In genomic region chr3:72855001-72855400, GRCh38 we compare ENCODE assay signal across 30 cellular contexts. TPM values are rescaled to one million over a fixed set of nuclear protein-coding genes. Genes with fewer than 3 reads are reported as not detected.
"Had no signal": no experiment of that assay in that cellular context is flagged by ENCODE, and none has a peak within 500 bp of the region (broad histone marks: within the 10 kb centered on the region; RNA-seq: fewer than 3 reads in every experiment).

No MANE protein-coding gene starts in this region.

- H3K27me3 ChIP-seq: adrenal gland, ascending aorta, breast epithelium, colonic mucosa, gastrocnemius medialis, heart left ventricle had no signal

- H3K4me3 Mint-ChIP-seq: activated CD4-positive, alpha-beta T cell treated with anti-CD3 and anti-CD28 coated beads, Interleukin-2, amount 10 ng/mL, durations not matched to agents 7 days and 5 days; activated CD8-positive, alpha-beta T cell treated with anti-CD3 and anti-CD28 coated beads for 36 hours; activated naive CD8-positive, alpha-beta T cell; activated T-cell treated with anti-CD3 and anti-CD28 coated beads, Interleukin-2, amount 50 U/mL, for 4 hours; activated T-helper 17 cell treated with anti-CD3 and anti-CD28 coated beads, Interleukin-2, amount 50 U/mL, for 72 hours; brain; WTC11 had no signal

- H3K27ac ChIP-seq: adrenal gland, ascending aorta, breast epithelium, cardiac muscle cell, colonic mucosa, epithelial cell of prostate, foreskin keratinocyte, gastrocnemius medialis, heart left ventricle had no signal

- H3K27ac Mint-ChIP-seq: activated CD4-positive, alpha-beta T cell treated with anti-CD3 and anti-CD28 coated beads, Interleukin-2, amount 10 ng/mL, durations not matched to agents 7 days and 5 days; activated CD8-positive, alpha-beta T cell treated with anti-CD3 and anti-CD28 coated beads for 36 hours; activated naive CD8-positive, alpha-beta T cell; activated T-helper 17 cell treated with anti-CD3 and anti-CD28 coated beads, Interleukin-2, amount 50 U/mL, for 72 hours; brain; WTC11 had no signal

- H3K9me3 Mint-ChIP-seq: activated CD4-positive, alpha-beta T cell treated with anti-CD3 and anti-CD28 coated beads, Interleukin-2, amount 10 ng/mL, durations not matched to agents 7 days and 5 days; activated CD8-positive, alpha-beta T cell treated with anti-CD3 and anti-CD28 coated beads for 36 hours; activated T-cell treated with anti-CD3 and anti-CD28 coated beads, Interleukin-2, amount 50 U/mL, for 4 hours; activated T-helper 17 cell treated with anti-CD3 and anti-CD28 coated beads, Interleukin-2, amount 50 U/mL, for 72 hours; brain; WTC11 had no signal

- H3K9me3 ChIP-seq: adrenal gland, ascending aorta, breast epithelium, colonic mucosa, gastrocnemius medialis, heart left ventricle had no signal

- H3K36me3 Mint-ChIP-seq: activated naive CD8-positive, alpha-beta T cell; brain; WTC11 had no signal

- DNase-seq: activated CD4-positive, alpha-beta T cell treated with anti-CD3 and anti-CD28 coated beads for 1 hour; activated CD4-positive, alpha-beta T cell treated with anti-CD3 and anti-CD28 coated beads for 4 hours; activated CD4-positive, alpha-beta T cell treated with anti-CD3 and anti-CD28 coated beads, Interleukin-2, amount 10 ng/mL, durations not matched to agents 7 days and 5 days; activated CD4-positive, alpha-beta T cell treated with anti-CD3 and anti-CD28 coated beads, Interleukin-2, amount 50 U/mL, for 48 hours; activated CD8-positive, alpha-beta memory T cell treated with anti-CD3 and anti-CD28 coated beads for 24 hours; activated CD8-positive, alpha-beta T cell treated with anti-CD3 and anti-CD28 coated beads for 36 hours; activated effector memory CD4-positive, alpha-beta T cell treated with Interleukin-2 at 50 U/mL for 16 hours; activated gamma-delta T cell treated with Interleukin-2 at 50 U/mL for 16 hours; activated naive CD4-positive, alpha-beta T cell treated with anti-CD3 and anti-CD28 coated beads, Interleukin-2, amount 50 U/mL, for 16 hours; activated naive CD4-positive, alpha-beta T cell treated with Interleukin-2 at 50 U/mL for 16 hours; activated T-cell treated with anti-CD3 and anti-CD28 coated beads, Interleukin-2, amount 50 U/mL, for 4 hours; adrenal gland; central memory CD4-positive, alpha-beta T cell; cerebellar nuclear complex; colonic mucosa; effector CD8-positive, alpha-beta T cell; foreskin keratinocyte; gastrocnemius medialis; glutamatergic neuron; heart left ventricle; hypothalamus; T-helper 2 cell had no signal

- H3K36me3 ChIP-seq: adrenal gland, ascending aorta, breast epithelium, cardiac muscle cell, colonic mucosa, gastrocnemius medialis, heart left ventricle had no signal

- ATAC-seq: activated CD8-positive, alpha-beta T cell treated with anti-CD3 and anti-CD28 coated beads for 36 hours; activated T-cell treated with anti-CD3 and anti-CD28 coated beads, Interleukin-2, amount 50 U/mL, for 4 hours; activated T-helper 17 cell treated with anti-CD3 and anti-CD28 coated beads, Interleukin-2, amount 50 U/mL, for 72 hours; foreskin keratinocyte; gastrocnemius medialis; heart left ventricle; WTC11 had no signal

- H3K4me3 ChIP-seq: adrenal gland, ascending aorta, breast epithelium, cardiac muscle cell, colonic mucosa, gastrocnemius medialis, heart left ventricle had no signal

- H3K4me1 ChIP-seq: ascending aorta, breast epithelium, colonic mucosa, foreskin keratinocyte, gastrocnemius medialis had no signal

- H3K4me1 Mint-ChIP-seq: activated T-helper 17 cell treated with anti-CD3 and anti-CD28 coated beads, Interleukin-2, amount 50 U/mL, for 72 hours; WTC11 had no signal

RNA-seq across cellular contexts. Expression of gene GXYLT2, which starts 32.8 kb away (rescaled TPM):
- total RNA-seq: activated CD4-positive, alpha-beta T cell treated with anti-CD3 and anti-CD28 coated beads, Interleukin-2, amount 10 ng/mL, durations not matched to agents 7 days and 5 days; activated T-cell treated with anti-CD3 and anti-CD28 coated beads, Interleukin-2, amount 50 U/mL, for 4 hours; activated T-helper 17 cell treated with anti-CD3 and anti-CD28 coated beads, Interleukin-2, amount 50 U/mL, for 72 hours had no signal
